Comparison of ENCODE assay signal across 1 cellular context in genomic region chr12:65602579-65603295, GRCh38.
TF ChIP-seq lines count a peak whose summit lies in the region.

No MANE protein-coding gene starts in this region.

TF ChIP-seq in K562, 482 proteins besides CTCF, POLR2A, EP300 and RAD21 (continued from another document):
- TF ChIP-seq UBTF (IDR thresholded peaks at IDR 0.05; ENCODE audit: borderline replicate concordance in 1 of 2, low read depth in 2 of 2, low read length in 2 of 2) (0 out of 4 replicates have a peak, but pooled peaks of 1 of the 2 experiments have one; percentile 31), JUND (IDR thresholded peaks at IDR 0.05; ENCODE audit: borderline replicate concordance, low read depth, low read length) (peak; percentile 68), JUND (tag; IDR thresholded peaks at IDR 0.05; ENCODE audit: borderline replicate concordance, low read depth, low read length) (no peak; the same call in 2 of the 3 replicates), DMBX1 (CRISPR knock-in tag; IDR thresholded peaks at IDR 0.05; ENCODE audit: borderline replicate concordance) (no peak), MYC (IDR thresholded peaks at IDR 0.05; ENCODE audit: low read depth, low read length) (peak; percentile 47; the same call in 1 of the 2 replicates), MYC (CRISPR knock-in tag; IDR thresholded peaks at IDR 0.05; ENCODE audit: borderline replicate concordance, low read depth) (no peak), PKNOX1 (IDR thresholded peaks at IDR 0.05) (peak; percentile 17; the same call in 1 of the 2 replicates), ZNF175 (CRISPR knock-in tag; IDR thresholded peaks at IDR 0.05; ENCODE audit: low read depth) (0 out of 2 replicates have a peak, but pooled peaks have one; percentile 40), ZNF232 (CRISPR knock-in tag; IDR thresholded peaks at IDR 0.05) (no peak), RCOR1 (IDR thresholded peaks at IDR 0.05; ENCODE audit: borderline replicate concordance in 1 of 2, low read depth in 2 of 2, low read length in 2 of 2) (peak in 1 of 2 experiments; percentile 49; a peak in 1 of 4 replicates), MLX (CRISPR knock-in tag; conservative IDR thresholded peaks at IDR 0.05) (no peak), SPI1 (IDR thresholded peaks at IDR 0.05; ENCODE audit: borderline replicate concordance, low read depth, low read length) (no peak), SMAD2 (IDR thresholded peaks at IDR 0.05; ENCODE audit: low read depth, low read length) (no peak), CHAMP1 (IDR thresholded peaks at IDR 0.05) (no peak), ZNF764 (CRISPR knock-in tag; IDR thresholded peaks at IDR 0.05; ENCODE audit: low read depth) (no peak), FOXM1 (IDR thresholded peaks at IDR 0.05; ENCODE audit: low read depth) (no peak), FOXM1 (CRISPR knock-in tag; IDR thresholded peaks at IDR 0.05; ENCODE audit: low read depth) (no peak), EGR1 (conservative IDR thresholded peaks at IDR 0.05) (peak; percentile 64), BACH1 (tag; IDR thresholded peaks at IDR 0.05) (no peak), JUN (IDR thresholded peaks at IDR 0.05; ENCODE audit: borderline replicate concordance, low read depth, low read length) (0 out of 2 replicates have a peak, but pooled peaks have one; percentile 12), JUN (CRISPR knock-in tag; IDR thresholded peaks at IDR 0.05; ENCODE audit: borderline replicate concordance) (no peak), YY1 (IDR thresholded peaks at IDR 0.05; ENCODE audit: borderline replicate concordance in 1 of 3, control insufficient read depth in 1 of 3, extremely low read depth in 1 of 3, insufficient read depth in 3 of 3, insufficient read length in 1 of 3, insufficient replicate concordance in 2 of 3, low read depth in 1 of 3, low read length in 2 of 3) (peak in 1 of 3 experiments; percentile 55), HCFC1 (IDR thresholded peaks at IDR 0.05; ENCODE audit: low read depth, low read length) (no peak), GABPB2 (CRISPR knock-in tag; conservative IDR thresholded peaks at IDR 0.05) (no peak)
